ENCODE assay signal across 9 cellular contexts in genomic region chr1:91742848-91743292, GRCh38.
A peak's percentile ranks its signal among the peaks of the same experiment; 100 is the strongest.
DNase-seq lines count a peak whose midpoint lies in the region; ATAC-seq and TF ChIP-seq lines count a peak whose summit lies in the region.
"Had no signal": no experiment of that assay in that cellular context is flagged by ENCODE, and none has a peak within 500 bp of the region (broad histone marks: within the 10 kb centered on the region; RNA-seq: fewer than 3 reads in every experiment).

No MANE protein-coding gene starts in this region.

- intact Hi-C loops in MCF 10A (cut with micrococcal nuclease) (no loop called here), upper lobe of right lung (cut with DNase I) (no loop called here), Calu3 (cut with micrococcal nuclease; ENCODE audit: unreplicated experiment) (no loop called here)

- H3K36me3 Mint-ChIP-seq in MCF 10A (ENCODE audit: insufficient read depth, unreplicated experiment) (peaks cover 30% of the 10 kb centered on the region), Calu3 (ENCODE audit: insufficient read depth, unreplicated experiment) (no peaks in the 10 kb centered on the region)

- CTCF ChIA-PET in MCF 10A (lab: Yijun Ruan, JAX) = interaction anchor here (1.0 to 1.3 kb wide), 2 partner anchors 10 to 141 kb away, joined by 4 to 6 read pairs; no protein-coding TSS in a partner anchor
- CTCF ChIA-PET in Calu3 (lab: Charles Lee) = no interaction called here

- no TSS peak for BruUV-seq in MCF 10A (replicated peaks; lab: Mats Ljungman, UMichigan)
- no TSS peak for BruUV-seq in Calu3 (replicated peaks; lab: Mats Ljungman, UMichigan)

- H3K9me3 ChIP-seq in upper lobe of right lung = no peaks in the 10 kb centered on the region

- H3K4me1 ChIP-seq in upper lobe of right lung = peaks cover 28% of the 10 kb centered on the region

- H3K4me3 ChIP-seq in upper lobe of right lung = no peak overlapping the region

- H3K27me3 ChIP-seq in upper lobe of right lung = no peaks in the 10 kb centered on the region

- no peak overlapping the region for H3K4me3 Mint-ChIP-seq in MCF 10A (ENCODE audit: unreplicated experiment)
- H3K4me3 Mint-ChIP-seq in Calu3 (ENCODE audit: low read depth, unreplicated experiment) = no peak overlapping the region

- H3K36me3 ChIP-seq in upper lobe of right lung = no peaks in the 10 kb centered on the region

- POLR2A ChIA-PET in MCF 10A (lab: Yijun Ruan, JAX) = interaction anchor here (0.7 to 1.7 kb wide), 9 partner anchors 9 to 268 kb away, joined by 3 to 10 read pairs (median 5); partner anchors contain the start of gene TGFBR3

- ATAC-seq in upper lobe of right lung = peak; percentile 50

- peaks cover 47% of the 10 kb centered on the region for H3K4me1 Mint-ChIP-seq in MCF 10A (ENCODE audit: insufficient read depth, unreplicated experiment)
- peaks cover 12% of the 10 kb centered on the region for H3K4me1 Mint-ChIP-seq in Calu3 (ENCODE audit: low read depth, unreplicated experiment)
- H3K4me1 Mint-ChIP-seq: IgD-negative memory B cell had no signal

- H3K27ac Mint-ChIP-seq in MCF 10A (ENCODE audit: low read depth, unreplicated experiment) = peak overlapping the region; percentile 84
- no peak overlapping the region for H3K27ac Mint-ChIP-seq in Calu3 (ENCODE audit: unreplicated experiment)
- H3K27ac Mint-ChIP-seq: IgD-negative memory B cell had no signal

- H3K9me3 Mint-ChIP-seq in MCF 10A (ENCODE audit: unreplicated experiment) (no peaks in the 10 kb centered on the region), Calu3 (ENCODE audit: low read depth, unreplicated experiment) (peaks cover 13% of the 10 kb centered on the region)

- H3K27me3 Mint-ChIP-seq in MCF 10A (ENCODE audit: insufficient read depth, unreplicated experiment) (no peaks in the 10 kb centered on the region), Calu3 (ENCODE audit: unreplicated experiment) (no peaks in the 10 kb centered on the region)
- H3K27me3 Mint-ChIP-seq: IgD-negative memory B cell had no signal

- H3K27ac ChIP-seq in upper lobe of right lung = no peak overlapping the region

- TF ChIP-seq CTCF in MCF 10A (IDR thresholded peaks at IDR 0.05; ENCODE audit: unreplicated experiment) = no peak
- TF ChIP-seq CTCF in upper lobe of right lung (IDR thresholded peaks at IDR 0.05) = no peak
- no peak for TF ChIP-seq CTCF in Calu3 (IDR thresholded peaks at IDR 0.05; ENCODE audit: unreplicated experiment)

- DNase-seq in NCI-H345 (lab: John Stamatoyannopoulos, UW) (peak; percentile 10), NCI-H345 treated with DMSO at 0.1 percent for 48 hours (lab: John Stamatoyannopoulos, UW; ENCODE audit: unreplicated experiment) (no peak), MCF 10A (ENCODE audit: unreplicated experiment) (peak; percentile 87), iris pigment epithelial cell (ENCODE audit: low read depth) (peak; percentile 78), upper lobe of right lung (no peak), activated gamma-delta T cell (lab: John Stamatoyannopoulos, UW) (no peak), Calu3 (no peak), Kasumi-1 (lab: John Stamatoyannopoulos, UW) (no peak)

Comparison
In these comparisons a context has a peak if more than half of its experiments do, and no peak if none do; other contexts are left out.
1. DNase-seq: peak in NCI-H345 (single experiment), MCF 10A (single experiment) and iris pigment epithelial cell (single experiment); none in NCI-H345 treated with DMSO at 0.1 percent for 48 hours (single experiment), upper lobe of right lung (single experiment), activated gamma-delta T cell (single experiment), Calu3 (single experiment) and Kasumi-1 (0 of 2).